ENCODE assay signal across 8 cellular contexts in genomic region chr19:1113278-1113985, GRCh38. TPM values are rescaled to one million over a fixed set of nuclear protein-coding genes. Genes with fewer than 3 reads are reported as not detected.
DNase-seq lines count a peak whose midpoint lies in the region; ATAC-seq and TF ChIP-seq lines count a peak whose summit lies in the region.

No MANE protein-coding gene starts in this region.

- TF ChIP-seq CTCF in BJ (IDR thresholded peaks at IDR 0.05; ENCODE audit: insufficient read depth, low read depth, low read length) = peak; percentile 85

- H3K4me3 ChIP-seq in BJ (ENCODE audit: low read depth, low read length) = no peak overlapping the region

- CTCF ChIA-PET in BJ (lab: Yijun Ruan, JAX) = interaction anchor here (0.6 to 3.4 kb wide), 26 partner anchors 11 to 131 kb away, joined by 3 to 30 read pairs (median 7); partner anchors contain the start of genes ABCA7, ATP5F1D, CNN2 and GPX4

- POLR2A ChIA-PET in BJ (lab: Charles Lee) = interaction anchor here (0.5 kb wide), 1 partner anchor 59 kb away, joined by 3 read pairs; no protein-coding TSS in a partner anchor

- no peaks in the 10 kb centered on the region for H3K27me3 ChIP-seq in BJ (ENCODE audit: control insufficient read depth, insufficient read depth, low read length)
- no peaks in the 10 kb centered on the region for H3K27me3 ChIP-seq in layer of hippocampus (ENCODE audit: control insufficient read depth, insufficient read depth, low read length)

- H3K36me3 ChIP-seq in BJ (ENCODE audit: control insufficient read depth, insufficient read depth, low read length) = peaks cover 65% of the 10 kb centered on the region

- DNase-seq in BJ (ENCODE audit: low read depth) (peak; percentile 36), GOT3 (lab: John Stamatoyannopoulos, UW) (peak; percentile 28), NCI-H2196 (lab: John Stamatoyannopoulos, UW; ENCODE audit: unreplicated experiment) (peak; percentile 93), cerebellar cortex (ENCODE audit: low spot score) (peak; percentile 58)
- peak; percentile 79 to 82 for DNase-seq in activated CD4-positive, alpha-beta T cell treated with anti-CD3 and anti-CD28 coated beads for 24 hours (ENCODE audit: low read depth in 2 of 2)
- peak; percentile 57 to 78 for DNase-seq in stimulated activated CD4-positive, alpha-beta T cell treated with anti-CD3 and anti-CD28 coated beads, Interleukin-15, amount 100 ng/mL, for 1 hour (ENCODE audit: low read depth in 1 of 2, low spot score in 1 of 2)

- H3K27ac ChIP-seq in layer of hippocampus (ENCODE audit: low read depth, low read length) = peak overlapping the region; percentile 86

- ATAC-seq in GM18873 (IDR thresholded peaks at IDR 0.05; ENCODE audit: low FRiP score, unreplicated experiment) = no peak

RNA-seq across cellular contexts. Expression of gene GPX4, which starts 9.6 kb away (rescaled TPM):
- 463 and 626 TPM in 2 replicates for polyA plus RNA-seq in BJ (2011; rRNA removed)
- polyA minus RNA-seq in BJ (2011; rRNA and poly(A)+ RNA removed) = 237 and 273 TPM in 2 replicates

RNA-seq across cellular contexts. Expression of gene POLR2E, which starts 18.3 kb away (rescaled TPM):
- 174 and 292 TPM in 2 replicates for polyA plus RNA-seq in BJ (2011; rRNA removed)
- polyA minus RNA-seq in BJ (2011; rRNA and poly(A)+ RNA removed) = 104 and 159 TPM in 2 replicates

RNA-seq across cellular contexts. Expression of gene ARHGAP45, which starts 46.5 kb away (rescaled TPM):
- 0.13 and 0.28 TPM in 2 replicates for polyA plus RNA-seq in BJ (2011; rRNA removed)
- polyA minus RNA-seq in BJ (2011; rRNA and poly(A)+ RNA removed) = 0.36 and 0.95 TPM in 2 replicates

Comparison
In these comparisons a context has a peak if more than half of its experiments do, and no peak if none do; other contexts are left out.
1. DNase-seq: peak in every context shown above with its lines; median percentile 93 in NCI-H2196; 80 in activated CD4-positive, alpha-beta T cell treated with anti-CD3 and anti-CD28 coated beads for 24 hours; 68 in stimulated activated CD4-positive, alpha-beta T cell treated with anti-CD3 and anti-CD28 coated beads, Interleukin-15, amount 100 ng/mL, for 1 hour; 58 in cerebellar cortex; 36 in BJ; 28 in GOT3.